ENCODE assay signal across 9 cellular contexts in the genomic region with DNA sequence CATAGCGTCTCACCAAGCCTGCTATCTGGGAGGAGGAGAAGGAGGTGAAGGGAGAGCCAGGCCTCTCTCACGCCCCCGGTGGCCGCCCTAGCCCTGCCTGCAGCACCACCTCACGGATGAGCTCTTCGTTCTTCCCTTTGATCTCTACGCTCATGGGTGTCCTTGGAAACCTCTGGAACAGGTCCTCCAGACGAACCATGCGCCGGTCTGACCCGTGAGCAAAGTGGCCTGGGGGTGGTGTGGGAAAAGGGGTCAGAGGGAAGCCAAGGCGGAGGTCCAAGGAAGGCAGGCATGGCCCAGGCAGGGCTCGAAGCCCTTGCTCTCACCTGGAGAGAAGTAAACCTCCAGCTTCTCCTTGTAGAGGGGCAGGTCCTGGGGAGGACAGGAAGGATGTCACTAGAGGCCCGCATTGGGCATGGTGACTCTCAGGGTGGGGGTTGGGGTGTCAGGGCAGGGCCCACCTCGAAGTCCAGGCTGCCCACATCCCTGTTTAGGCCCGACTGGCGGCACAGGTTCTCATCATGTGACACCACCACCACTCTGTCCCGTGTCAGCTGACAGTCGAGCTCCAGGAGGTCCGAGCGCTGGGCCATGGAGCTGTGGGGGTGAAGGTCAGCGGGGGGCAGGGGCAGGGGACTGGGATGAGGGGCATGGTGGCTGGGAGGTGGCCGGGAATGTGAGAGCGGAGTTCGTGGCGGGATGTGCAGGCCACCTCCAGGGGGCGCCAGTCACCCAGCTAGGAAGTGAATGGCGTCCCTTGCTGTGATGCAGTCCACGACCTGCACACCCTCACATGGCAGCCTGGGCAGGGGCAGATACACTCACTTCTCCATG. TPM values are rescaled to one million over a fixed set of nuclear protein-coding genes. Genes with fewer than 3 reads are reported as not detected.
A peak's percentile ranks its signal among the peaks of the same experiment; 100 is the strongest.
DNase-seq lines count a peak whose midpoint lies in the region; ATAC-seq and TF ChIP-seq lines count a peak whose summit lies in the region.
"Had no signal": no experiment of that assay in that cellular context is flagged by ENCODE, and none has a peak within 500 bp of the region (broad histone marks: within the 10 kb centered on the region; RNA-seq: fewer than 3 reads in every experiment).

No MANE protein-coding gene starts in this region.

- H3K36me3 ChIP-seq in IMR-90 (ENCODE audit: control insufficient read depth, insufficient read depth, low read length), result peaks cover 40% of the 10 kb centered on the region
- peaks cover 5% of the 10 kb centered on the region for H3K36me3 ChIP-seq in mucosa of descending colon (ENCODE audit: low read depth)
- peaks cover 51% of the 10 kb centered on the region for H3K36me3 ChIP-seq in thoracic aorta

- peak; percentile 65 for ATAC-seq in IMR-90 (ENCODE audit: low read depth)
- ATAC-seq in mucosa of descending colon, result peak; percentile 67
- ATAC-seq in thoracic aorta (ENCODE audit: insufficient number of reproducible peaks, low FRiP score, low read depth), result no peak
- no peak for ATAC-seq in HG03521 (IDR thresholded peaks at IDR 0.05; ENCODE audit: unreplicated experiment)
- ATAC-seq in HG03039 (IDR thresholded peaks at IDR 0.05; ENCODE audit: unreplicated experiment), result no peak

- H3K9me3 ChIP-seq in IMR-90 (ENCODE audit: control insufficient read depth, insufficient read depth, low read length) (no peaks in the 10 kb centered on the region), mucosa of descending colon (no peaks in the 10 kb centered on the region), thoracic aorta (no peaks in the 10 kb centered on the region)

- H3K4ac ChIP-seq in IMR-90 (ENCODE audit: low read depth, low read length), result no peak overlapping the region

- POLR2A ChIA-PET in IMR-90 (lab: Charles Lee; ENCODE audit: unreplicated experiment), result no interaction called here

- H4K91ac ChIP-seq in IMR-90 (ENCODE audit: insufficient read depth, low read depth, low read length), result no peak overlapping the region

- 86% methylated on average over 13 of the region's 29 CpGs; no CpG with 5 or more reads in 1 of the 2 experiments for WGBS in IMR-90 (ENCODE audit: extremely low coverage in 2 of 2, insufficient read length in 1 of 2), 2 experiments

- H3K14ac ChIP-seq in IMR-90 (replicated peaks; ENCODE audit: low read depth, low read length), result no peak overlapping the region

- no peak overlapping the region for H2BK20ac ChIP-seq in IMR-90 (ENCODE audit: low read depth, low read length)

- H3K4me3 ChIP-seq in IMR-90 (ENCODE audit: insufficient read depth, low read depth, low read length), result no peak overlapping the region
- H3K4me3 ChIP-seq in mucosa of descending colon, result no peak overlapping the region
- H3K4me3 ChIP-seq in thoracic aorta, result no peak overlapping the region

- H3K23ac ChIP-seq in IMR-90 (ENCODE audit: low read depth, low read length), result no peak overlapping the region

- CTCF ChIA-PET in IMR-90 (lab: Yijun Ruan, JAX), result interaction anchor here (1.2 to 1.4 kb wide), 3 partner anchors 9 to 11 kb away, joined by 3 to 7 read pairs (median 4); no protein-coding TSS in a partner anchor

- H3K79me1 ChIP-seq in IMR-90 (ENCODE audit: low read depth in 1 of 2, low read length in 2 of 2), result no peaks in the 10 kb centered on the region; a peak in 1 of 4 replicates

- in situ Hi-C loops in IMR-90 (cut with MboI; ENCODE audit: low sequenced_read_pairs), result no loop called here

- peak; percentile 64 for TF ChIP-seq CTCF in IMR-90 (conservative IDR thresholded peaks at IDR 0.05; ENCODE audit: low read depth, low read length)
- peak; percentile 48 for TF ChIP-seq CTCF in mucosa of descending colon (IDR thresholded peaks at IDR 0.05)
- TF ChIP-seq CTCF in thoracic aorta (IDR thresholded peaks at IDR 0.05), result peak; percentile 69

- no peak overlapping the region; the same call in 1 of the 2 replicates for H2AK5ac ChIP-seq in IMR-90 (ENCODE audit: low read depth, low read length)

- H3K9me1 ChIP-seq in IMR-90 (ENCODE audit: insufficient read depth, low read length), result no peaks in the 10 kb centered on the region

- H3K27ac ChIP-seq in IMR-90 (ENCODE audit: insufficient read depth, low read length) (no peak overlapping the region), thoracic aorta (no peak overlapping the region)

- no TSS peak for BruUV-seq in IMR-90 (replicated peaks; lab: Mats Ljungman, UMichigan)

- TF ChIP-seq RAD21 in IMR-90 (IDR thresholded peaks at IDR 0.05; ENCODE audit: low read length), result peak; percentile 73

- no peak overlapping the region for H3K56ac ChIP-seq in IMR-90 (ENCODE audit: extremely low read depth, insufficient read depth, low read length)

- no peak overlapping the region for H4K5ac ChIP-seq in IMR-90 (ENCODE audit: low read depth, low read length)

- intact Hi-C loops in IMR-90 (cut with micrococcal nuclease), result loop anchor here (5.0 kb wide), 1 partner anchor 300 kb away; no protein-coding TSS in a partner anchor
- intact Hi-C loops in mucosa of descending colon (cut with DNase I, micrococcal nuclease), result no loop called here

- H3K27me3 ChIP-seq in IMR-90 (ENCODE audit: control insufficient read depth, insufficient read depth, low read length) (no peaks in the 10 kb centered on the region), thoracic aorta (replicated peaks; ENCODE audit: insufficient read depth) (no peaks in the 10 kb centered on the region)

- peak overlapping the region; percentile 78 for H2AK9ac ChIP-seq in IMR-90 (replicated peaks; ENCODE audit: low read depth, low read length, poor library complexity)

- no peak overlapping the region for H3K4me2 ChIP-seq in IMR-90 (ENCODE audit: low read depth, low read length)

- H3K18ac ChIP-seq in IMR-90 (ENCODE audit: low read depth, low read length), result no peak overlapping the region

- no peak overlapping the region for H2BK120ac ChIP-seq in IMR-90 (ENCODE audit: low read depth, low read length)

- no peak overlapping the region for H3K9ac ChIP-seq in IMR-90 (ENCODE audit: low read depth, low read length)

- no peak overlapping the region for H4K8ac ChIP-seq in IMR-90 (ENCODE audit: low read depth in 2 of 2, low read length in 2 of 2)

- dilution Hi-C loops in IMR-90 (cut with HindIII; ENCODE audit: low sequenced_read_pairs, unreplicated experiment), result no loop called here

- H2BK5ac ChIP-seq in IMR-90 (ENCODE audit: low read depth, low read length, poor library complexity, severe bottlenecking), result no peak overlapping the region

- no peak for TF ChIP-seq POLR2A in IMR-90 (IDR thresholded peaks at IDR 0.05; ENCODE audit: low read depth, low read length)

- DNase-seq in COLO668 (lab: John Stamatoyannopoulos, UW; ENCODE audit: unreplicated experiment), result peak; percentile 71
- peak; percentile 42 for DNase-seq in IMR-90
- DNase-seq in activated CD4-positive, alpha-beta T cell treated with anti-CD3 and anti-CD28 coated beads for 1 hour, result peak; percentile 35
- DNase-seq in dermis blood vessel endothelial cell, result peak; percentile 79
- peak; percentile 81 to 85 (median 84) for DNase-seq in mucosa of descending colon
- no peak for DNase-seq in thoracic aorta (ENCODE audit: low spot score)
- DNase-seq: naive B cell had no signal

- H3K4me1 ChIP-seq in IMR-90 (ENCODE audit: control insufficient read depth, insufficient read depth, low read length), result no peaks in the 10 kb centered on the region; the same call in 1 of the 2 replicates
- peaks cover 44% of the 10 kb centered on the region for H3K4me1 ChIP-seq in mucosa of descending colon (ENCODE audit: low read depth)
- no peaks in the 10 kb centered on the region for H3K4me1 ChIP-seq in thoracic aorta (ENCODE audit: control insufficient read depth in 1 of 2, low read depth in 2 of 2)

- H2AFZ ChIP-seq in IMR-90 (replicated peaks; ENCODE audit: low read length, poor library complexity), result peak overlapping the region; percentile 61

- no peaks in the 10 kb centered on the region for H4K20me1 ChIP-seq in IMR-90 (ENCODE audit: insufficient read depth, low read length)

- H2BK15ac ChIP-seq in IMR-90 (ENCODE audit: low read depth, low read length), result no peak overlapping the region

RNA-seq across cellular contexts. Expression of a gene that starts 0.9 kb away (rescaled TPM):
- total RNA-seq in IMR-90 (2012; rRNA removed) (under 0.01 and 0.28 TPM in 2 replicates), dermis blood vessel endothelial cell (1.1 and 2.2 TPM in 2 replicates), mucosa of descending colon (10 to 100 TPM; 29.6 to 75.3 (median 51.7) TPM), thoracic aorta (1 to 10 TPM; 4.6 to 6.0 TPM)
- 2.8 and 19.5 TPM in 2 replicates for polyA plus RNA-seq in IMR-90 (2012; rRNA removed)
- polyA plus RNA-seq in IMR-90 (2012; cell fraction: cytosol; rRNA removed), result 0.47 and 0.73 TPM in 2 replicates
- 24.3 and 37.5 TPM in 2 replicates for polyA plus RNA-seq in IMR-90 (2012; cell fraction: nucleus; rRNA removed; ENCODE audit: low replicate concordance)

RNA-seq across cellular contexts. Expression of a gene that starts 10.6 kb away (rescaled TPM):
- 22.5 and 30.8 TPM in 2 replicates for total RNA-seq in IMR-90 (2012; rRNA removed)
- polyA plus RNA-seq in IMR-90 (2012; rRNA removed), result 137 and 150 TPM in 2 replicates
- 50.0 and 120 TPM in 2 replicates for polyA plus RNA-seq in IMR-90 (2012; cell fraction: cytosol; rRNA removed)
- polyA plus RNA-seq in IMR-90 (2012; cell fraction: nucleus; rRNA removed; ENCODE audit: low replicate concordance), result 75.4 and 124 TPM in 2 replicates
- total RNA-seq in dermis blood vessel endothelial cell, result 38.7 and 60.6 TPM in 2 replicates
- 100 to 1,000 TPM; 200 to 378 (median 285) TPM for total RNA-seq in mucosa of descending colon
- 100 to 1,000 TPM in 1 of 2 donors, 10 to 100 TPM in 1; 41.3 to 108 TPM for total RNA-seq in thoracic aorta

RNA-seq across cellular contexts. Expression of a gene that starts 16.4 kb away (rescaled TPM):
- total RNA-seq in IMR-90 (2012; rRNA removed), result 1.1 and 3.1 TPM in 2 replicates
- 25.6 and 33.3 TPM in 2 replicates for polyA plus RNA-seq in IMR-90 (2012; rRNA removed)
- 34.8 and 76.0 TPM in 2 replicates for polyA plus RNA-seq in IMR-90 (2012; cell fraction: cytosol; rRNA removed)
- 93.1 and 115 TPM in 2 replicates for polyA plus RNA-seq in IMR-90 (2012; cell fraction: nucleus; rRNA removed; ENCODE audit: low replicate concordance)
- total RNA-seq in dermis blood vessel endothelial cell, result 25.0 and 28.2 TPM in 2 replicates
- total RNA-seq in mucosa of descending colon, result 10 to 100 TPM; 30.5 to 78.4 (median 69.3) TPM
- 100 to 1,000 TPM in 1 of 2 donors, 10 to 100 TPM in 1; 69.2 to 105 TPM for total RNA-seq in thoracic aorta

RNA-seq across cellular contexts. Expression of a gene that starts 20.7 kb away (rescaled TPM):
- total RNA-seq in IMR-90 (2012; rRNA removed) (not detected in 2 replicates), dermis blood vessel endothelial cell (0.17 and 0.23 TPM in 2 replicates), mucosa of descending colon (1 to 10 TPM in 1 of 3 donors, under 1 TPM in 2; 0.63 to 1.9 (median 0.90) TPM), thoracic aorta (under 1 TPM in 1 of 2 donors, not detected in 1; 0.56 TPM)
- polyA plus RNA-seq in IMR-90 (2012; rRNA removed), result 0.06 and 0.10 TPM in 2 replicates
- polyA plus RNA-seq in IMR-90 (2012; cell fraction: cytosol; rRNA removed), result 0.02 TPM in 1 of 2 replicates, not detected in the other
- polyA plus RNA-seq in IMR-90 (2012; cell fraction: nucleus; rRNA removed; ENCODE audit: low replicate concordance), result 0.06 and 0.16 TPM in 2 replicates

RNA-seq across cellular contexts. Expression of a gene that starts 36.6 kb away (rescaled TPM):
- total RNA-seq in IMR-90 (2012; rRNA removed), result 209 and 222 TPM in 2 replicates
- 200 and 202 TPM in 2 replicates for polyA plus RNA-seq in IMR-90 (2012; rRNA removed)
- 191 and 310 TPM in 2 replicates for polyA plus RNA-seq in IMR-90 (2012; cell fraction: cytosol; rRNA removed)
- polyA plus RNA-seq in IMR-90 (2012; cell fraction: nucleus; rRNA removed; ENCODE audit: low replicate concordance), result 247 and 358 TPM in 2 replicates
- total RNA-seq in dermis blood vessel endothelial cell, result 220 and 256 TPM in 2 replicates
- 100 to 1,000 TPM in 2 of 3 donors, 10 to 100 TPM in 1; 71.7 to 109 (median 102) TPM for total RNA-seq in mucosa of descending colon
- total RNA-seq in thoracic aorta, result 10 to 100 TPM; 37.7 to 54.2 TPM

Comparison
In these comparisons a context has a peak if more than half of its experiments do, and no peak if none do; other contexts are left out.
1. ATAC-seq: peak in IMR-90 (single experiment) and mucosa of descending colon (single experiment); none in thoracic aorta (single experiment), HG03521 (single experiment) and HG03039 (single experiment).
2. Peak in every context shown above with its lines, with median percentiles within 50 percentile points of each other: CTCF ChIP-seq.